ENCODE assay signal across 21 cellular contexts in the genomic region with DNA sequence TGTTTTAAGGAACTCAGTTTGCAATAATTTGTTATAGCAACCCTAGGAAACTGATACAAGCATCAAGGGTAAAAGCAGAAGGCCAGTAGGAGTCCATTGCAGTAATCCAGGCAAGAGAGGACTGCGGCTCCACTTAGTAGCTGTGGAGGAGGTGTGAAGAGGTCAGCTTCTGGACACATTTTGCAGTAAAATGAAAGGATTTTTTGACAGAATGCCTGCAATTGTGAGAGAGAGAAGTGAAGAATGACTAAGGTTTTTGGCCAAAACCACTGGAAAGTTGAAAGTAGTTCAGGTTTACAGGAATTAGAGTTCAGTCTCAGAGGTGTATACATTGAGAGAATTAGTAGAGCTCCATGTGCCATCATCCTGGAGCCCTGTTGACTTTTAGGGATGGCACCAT.
DNase-seq lines count a peak whose midpoint lies in the region; ATAC-seq and TF ChIP-seq lines count a peak whose summit lies in the region.
"Had no signal": no experiment of that assay in that cellular context is flagged by ENCODE, and none has a peak within 500 bp of the region (broad histone marks: within the 10 kb centered on the region; RNA-seq: fewer than 3 reads in every experiment).

No MANE protein-coding gene starts in this region.

- peaks cover 6% of the 10 kb centered on the region for H3K79me2 ChIP-seq in trophoblast cell (ENCODE audit: control insufficient read depth, insufficient read depth, low read length, poor library complexity)

- WGBS in trophoblast cell (ENCODE audit: extremely low coverage, insufficient coverage, insufficient read length): no CpG with 5 or more reads among the region's 1 CpG

- H3K27me3 ChIP-seq in trophoblast cell (ENCODE audit: insufficient read depth, low read length) (no peaks in the 10 kb centered on the region), breast epithelium (no peaks in the 10 kb centered on the region)
- H3K27me3 ChIP-seq: BLaER1 had no signal

- no peaks in the 10 kb centered on the region for H3K36me3 Mint-ChIP-seq in endothelial cell (ENCODE audit: low read depth, unreplicated experiment)
- H3K36me3 Mint-ChIP-seq: CD4-positive, CD25-positive, alpha-beta regulatory T cell had no signal

- H3K36me3 ChIP-seq in trophoblast cell (ENCODE audit: control insufficient read depth in 1 of 2, insufficient read depth in 2 of 2, low read length in 2 of 2): no peaks in the 10 kb centered on the region
- no peaks in the 10 kb centered on the region for H3K36me3 ChIP-seq in breast epithelium
- H3K36me3 ChIP-seq: BLaER1 had no signal

- H3K27ac Mint-ChIP-seq in endothelial cell (ENCODE audit: unreplicated experiment): no peak overlapping the region
- H3K27ac Mint-ChIP-seq: B cell; CD4-positive, CD25-positive, alpha-beta regulatory T cell; CD8-positive, alpha-beta memory T cell had no signal

- peak overlapping the region; percentile 74 for H4K8ac ChIP-seq in trophoblast cell (ENCODE audit: low read depth, low read length)

- no peak for ATAC-seq in GM18517 (IDR thresholded peaks at IDR 0.05; ENCODE audit: unreplicated experiment)

- H3K18ac ChIP-seq in trophoblast cell (ENCODE audit: low read length): peak overlapping the region; percentile 78

- H3K27ac ChIP-seq in trophoblast cell (ENCODE audit: low read depth, low read length) (no peak overlapping the region), breast epithelium (no peak overlapping the region)
- H3K27ac ChIP-seq: 22Rv1, BLaER1, C4-2B, GM23248 had no signal

- H3K4me2 ChIP-seq in trophoblast cell (ENCODE audit: low read length): no peak overlapping the region
- H3K4me2 ChIP-seq: BLaER1 had no signal

- no peak overlapping the region for H2AFZ ChIP-seq in trophoblast cell (ENCODE audit: insufficient read depth, low read length, poor library complexity)
- H2AFZ ChIP-seq: GM23248 had no signal

- intact Hi-C loops in breast epithelium (cut with DNase I; ENCODE audit: low total_unique reads): no loop called here

- H3K4me3 Mint-ChIP-seq in endothelial cell (ENCODE audit: unreplicated experiment): no peak overlapping the region
- H3K4me3 Mint-ChIP-seq: B cell; CD4-positive, CD25-positive, alpha-beta regulatory T cell; CD8-positive, alpha-beta memory T cell had no signal

- no peak overlapping the region for H3K9ac ChIP-seq in trophoblast cell (ENCODE audit: low read length)
- H3K9ac ChIP-seq: BLaER1, GM23248 had no signal

- peak overlapping the region; percentile 84 for H2BK120ac ChIP-seq in trophoblast cell (ENCODE audit: insufficient read depth, low read length, poor library complexity)

- peak overlapping the region; percentile 87 for H2AK5ac ChIP-seq in trophoblast cell (ENCODE audit: low read length)

- H3K27me3 Mint-ChIP-seq in endothelial cell (ENCODE audit: unreplicated experiment): no peaks in the 10 kb centered on the region
- H3K27me3 Mint-ChIP-seq: B cell; CD4-positive, CD25-positive, alpha-beta regulatory T cell; CD8-positive, alpha-beta memory T cell had no signal

- DNase-seq in M059J (ENCODE audit: low read depth) (peak; percentile 22), astrocyte of the cerebellum (ENCODE audit: low read depth) (peak; percentile 46), fibroblast of the aortic adventitia (ENCODE audit: low read depth) (peak; percentile 27), trophoblast cell (no peak), endothelial cell (ENCODE audit: low spot score) (no peak), breast epithelium (ENCODE audit: low spot score in 2 of 2) (no peak)
- DNase-seq: Calu3; CD4-positive, CD25-positive, alpha-beta regulatory T cell; CD8-positive, alpha-beta memory T cell; COR-L47; DMS53; DMS79 treated with DMSO at 0.1 percent for 48 hours; GF-D8; GM23248; H7; HCEC 1CT had no signal

- no peaks in the 10 kb centered on the region for H3K4me1 Mint-ChIP-seq in endothelial cell (ENCODE audit: unreplicated experiment)

- H3K4ac ChIP-seq in trophoblast cell (ENCODE audit: low read depth, low read length): no peak overlapping the region

- peak overlapping the region; percentile 88 for H4K91ac ChIP-seq in trophoblast cell (ENCODE audit: low read depth, low read length)

- peak overlapping the region; percentile 81 for H2BK5ac ChIP-seq in trophoblast cell (ENCODE audit: low read depth, low read length, poor library complexity)

- H2BK12ac ChIP-seq in trophoblast cell (ENCODE audit: low read length): peak overlapping the region; percentile 84

- H3K23ac ChIP-seq in trophoblast cell (ENCODE audit: low read length): no peak overlapping the region

- H4K12ac ChIP-seq in trophoblast cell (ENCODE audit: low read depth, low read length): no peak overlapping the region

- peaks cover 30% of the 10 kb centered on the region for H3K79me1 ChIP-seq in trophoblast cell (ENCODE audit: low read length)

- no peak for TF ChIP-seq POLR2A in breast epithelium (IDR thresholded peaks at IDR 0.05)

- H3K4me3 ChIP-seq in astrocyte of the cerebellum (ENCODE audit: low read depth, low read length) (no peak overlapping the region), fibroblast of the aortic adventitia (ENCODE audit: low read depth, low read length) (no peak overlapping the region), trophoblast cell (ENCODE audit: low read depth, low read length) (no peak overlapping the region), breast epithelium (no peak overlapping the region)
- H3K4me3 ChIP-seq: BLaER1, GM23248 had no signal

- H3K14ac ChIP-seq in trophoblast cell (ENCODE audit: low read length): peak overlapping the region; percentile 89

- in situ Hi-C loops in astrocyte of the cerebellum (cut with HindIII; ENCODE audit: low sequenced_read_pairs): no loop called here

- H3K4me1 ChIP-seq in trophoblast cell (ENCODE audit: control insufficient read depth in 1 of 2, insufficient read depth in 2 of 2, low read length in 2 of 2): peaks cover 9 to 25% of the 10 kb centered on the region in 2 experiments
- H3K4me1 ChIP-seq in breast epithelium: no peaks in the 10 kb centered on the region
- H3K4me1 ChIP-seq: BLaER1 had no signal

- H3K9me3 ChIP-seq in trophoblast cell (ENCODE audit: insufficient read depth, low read depth, low read length) (no peaks in the 10 kb centered on the region), breast epithelium (no peaks in the 10 kb centered on the region)
- H3K9me3 ChIP-seq: BLaER1 had no signal

- TF ChIP-seq CTCF in astrocyte of the cerebellum (IDR thresholded peaks at IDR 0.05; ENCODE audit: low read depth, low read length, missing control alignments) (no peak), fibroblast of the aortic adventitia (IDR thresholded peaks at IDR 0.05; ENCODE audit: insufficient read depth, low read length) (no peak), endothelial cell (IDR thresholded peaks at IDR 0.05; ENCODE audit: unreplicated experiment) (no peak), breast epithelium (IDR thresholded peaks at IDR 0.05) (no peak)

- no peaks in the 10 kb centered on the region for H3K9me3 Mint-ChIP-seq in endothelial cell (ENCODE audit: unreplicated experiment)

Comparison
In these comparisons a context has a peak if more than half of its experiments do, and no peak if none do; other contexts are left out.
1. DNase-seq: peak in M059J (single experiment), astrocyte of the cerebellum (single experiment) and fibroblast of the aortic adventitia (single experiment); none in trophoblast cell (0 of 2), endothelial cell (single experiment) and breast epithelium (0 of 2).